8 cellular contexts compared by ENCODE assay signal in genomic region chr1:54763814-54764131, GRCh38. TPM values are rescaled to one million over a fixed set of nuclear protein-coding genes. Genes with fewer than 3 reads are reported as not detected.
DNase-seq lines count a peak whose midpoint lies in the region; ATAC-seq, FAIRE-seq and TF ChIP-seq lines count a peak whose summit lies in the region.

No MANE protein-coding gene starts in this region.

- no peaks in the 10 kb centered on the region for H3K36me3 Mint-ChIP-seq in progenitor cell of endocrine pancreas (ENCODE audit: insufficient read depth)

- no peak for TF ChIP-seq POLR2A in erythroblast (IDR thresholded peaks at IDR 0.05; ENCODE audit: low read length)

- H3K4me3 Mint-ChIP-seq in progenitor cell of endocrine pancreas (ENCODE audit: low read depth): peak overlapping the region; percentile 96

- no peak for DNase-seq in GM19239 (ENCODE audit: insufficient read length, low spot score)
- DNase-seq in RPMI8226: peak; percentile 34
- peak; percentile 45 to 61 for DNase-seq in erythroblast (lab: John Stamatoyannopoulos, UW)
- no peak for DNase-seq in progenitor cell of endocrine pancreas (ENCODE audit: low spot score, unreplicated experiment)
- no peak for DNase-seq in NCI-H2029 (lab: John Stamatoyannopoulos, UW)
- DNase-seq in HTR-8/SVneo (ENCODE audit: insufficient read length, low spot score): no peak

- no peak for TF ChIP-seq CTCF in progenitor cell of endocrine pancreas (IDR thresholded peaks at IDR 0.05; ENCODE audit: unreplicated experiment)

- peaks cover 14% of the 10 kb centered on the region for H3K4me1 Mint-ChIP-seq in progenitor cell of endocrine pancreas (ENCODE audit: low read depth)

- peak overlapping the region; percentile 99 for H3K27ac Mint-ChIP-seq in progenitor cell of endocrine pancreas

- no peak for ATAC-seq in GM19395 (IDR thresholded peaks at IDR 0.05; ENCODE audit: unreplicated experiment)
- ATAC-seq in HG02884 (IDR thresholded peaks at IDR 0.05; ENCODE audit: unreplicated experiment): no peak

- H3K9me3 Mint-ChIP-seq in progenitor cell of endocrine pancreas (ENCODE audit: low read depth): no peaks in the 10 kb centered on the region

- FAIRE-seq in GM19239 (lab: Jason Lieb, UNC): peak; percentile 47
- FAIRE-seq in HTR-8/SVneo (lab: Jason Lieb, UNC): no peak

- H3K27me3 Mint-ChIP-seq in progenitor cell of endocrine pancreas: no peaks in the 10 kb centered on the region

RNA-seq across cellular contexts. Expression of gene PARS2, which starts 0.6 kb away (rescaled TPM):
- 9.1 and 11.0 TPM in 2 replicates for total RNA-seq in progenitor cell of endocrine pancreas

RNA-seq across cellular contexts. Expression of gene TTC22, which starts 37.4 kb away (rescaled TPM):
- total RNA-seq in progenitor cell of endocrine pancreas: 2.4 TPM in 2 replicates

RNA-seq across cellular contexts. Expression of gene TTC4, which starts 48.1 kb away (rescaled TPM):
- 22.6 and 24.0 TPM in 2 replicates for total RNA-seq in progenitor cell of endocrine pancreas

Comparison
In these comparisons a context has a peak if more than half of its experiments do, and no peak if none do; other contexts are left out.
1. DNase-seq: peak in RPMI8226 (single experiment) and erythroblast (2 of 2); none in GM19239 (single experiment), progenitor cell of endocrine pancreas (single experiment), NCI-H2029 (single experiment) and HTR-8/SVneo (single experiment).